ENCODE assay signal across 15 cellular contexts in the genomic region with DNA sequence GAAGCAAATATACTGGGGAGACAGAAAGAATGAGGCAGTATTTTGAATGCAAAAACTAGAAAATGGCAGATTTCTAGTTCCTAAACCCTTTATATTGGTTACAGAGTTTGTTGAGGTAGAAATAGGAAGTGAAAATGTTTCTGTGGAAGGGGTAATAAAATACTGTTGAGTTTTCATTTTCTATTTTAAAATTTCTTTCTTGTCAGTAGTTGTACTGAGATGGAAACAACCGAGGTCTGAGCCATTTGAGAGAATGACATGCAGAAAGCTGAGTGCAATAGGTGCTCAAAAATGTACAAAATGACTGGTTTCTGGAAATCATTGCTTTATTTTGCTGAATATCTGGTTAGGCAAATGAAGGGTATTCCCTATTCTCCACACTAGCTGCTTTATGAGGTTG.
A peak's percentile ranks its signal among the peaks of the same experiment; 100 is the strongest.
DNase-seq lines count a peak whose midpoint lies in the region; ATAC-seq, FAIRE-seq and TF ChIP-seq lines count a peak whose summit lies in the region.
"Had no signal": no experiment of that assay in that cellular context is flagged by ENCODE, and none has a peak within 500 bp of the region (broad histone marks: within the 10 kb centered on the region; RNA-seq: fewer than 3 reads in every experiment).

No MANE protein-coding gene starts in this region.

- no peak overlapping the region for H3K27ac ChIP-seq in caudate nucleus (ENCODE audit: low read depth, low read length)
- H3K27ac ChIP-seq: esophagus muscularis mucosa, upper lobe of right lung had no signal

- POLR2A ChIA-PET in activated B cell treated with CpG ODN at 0.5 μM for 24 hours (lab: Charles Lee): no interaction called here

- CTCF ChIA-PET in activated B cell treated with CpG ODN at 0.5 μM for 24 hours (lab: Charles Lee): no interaction called here

- TF ChIP-seq CTCF in activated B cell treated with CpG ODN at 0.5 μM for 24 hours (IDR thresholded peaks at IDR 0.05): no peak
- no peak for TF ChIP-seq CTCF in D721Med (IDR thresholded peaks at IDR 0.05; ENCODE audit: insufficient read depth, missing control alignments)
- no peak for TF ChIP-seq CTCF in natural killer cell (IDR thresholded peaks at IDR 0.05)

- H3K27ac Mint-ChIP-seq in activated B cell treated with CpG ODN at 0.5 μM for 24 hours (no peak overlapping the region), natural killer cell (no peak overlapping the region)
- H3K27ac Mint-ChIP-seq: WTC11 had no signal

- H3K9me3 Mint-ChIP-seq in activated B cell treated with CpG ODN at 0.5 μM for 24 hours (no peaks in the 10 kb centered on the region), natural killer cell (peaks cover 9 to 23% of the 10 kb centered on the region in 2 donors)

- ATAC-seq in GM19025 (IDR thresholded peaks at IDR 0.05; ENCODE audit: low read depth, unreplicated experiment) (peak; percentile 97), GM21737 (IDR thresholded peaks at IDR 0.05; ENCODE audit: unreplicated experiment) (peak; percentile 97), HG03135 (IDR thresholded peaks at IDR 0.05; ENCODE audit: unreplicated experiment) (peak; percentile 98), activated B cell treated with CpG ODN at 0.5 μM for 24 hours (ENCODE audit: low read depth) (peak; percentile 34), natural killer cell (no peak)
- ATAC-seq: right cardiac atrium, upper lobe of right lung, WTC11 had no signal

- intact Hi-C loops in activated B cell treated with CpG ODN at 0.5 μM for 24 hours (cut with micrococcal nuclease): no loop called here
- intact Hi-C loops in natural killer cell (cut with micrococcal nuclease): no loop called here

- peak overlapping the region; percentile 1 for H3K4me3 Mint-ChIP-seq in activated B cell treated with CpG ODN at 0.5 μM for 24 hours
- no peak overlapping the region for H3K4me3 Mint-ChIP-seq in natural killer cell
- H3K4me3 Mint-ChIP-seq: central memory CD8-positive, alpha-beta T cell; WTC11 had no signal

- no peak for FAIRE-seq in D721Med (lab: Jason Lieb, UNC)

- peaks cover 9% of the 10 kb centered on the region for H3K4me1 Mint-ChIP-seq in activated B cell treated with CpG ODN at 0.5 μM for 24 hours
- H3K4me1 Mint-ChIP-seq in natural killer cell: no peaks in the 10 kb centered on the region
- H3K4me1 Mint-ChIP-seq: central memory CD8-positive, alpha-beta T cell; WTC11 had no signal

- DNase-seq in activated B cell treated with CpG ODN at 0.5 μM for 24 hours (no peak), D721Med (ENCODE audit: insufficient read length, low spot score) (no peak), DMS114 treated with DMSO at 0.1 percent for 48 hours (lab: John Stamatoyannopoulos, UW; ENCODE audit: unreplicated experiment) (no peak), natural killer cell (no peak), caudate nucleus (lab: John Stamatoyannopoulos, UW) (no peak)
- DNase-seq: Caco-2, NCI-H2029, right cardiac atrium, upper lobe of right lung had no signal

- H3K27me3 Mint-ChIP-seq in activated B cell treated with CpG ODN at 0.5 μM for 24 hours: no peaks in the 10 kb centered on the region
- H3K27me3 Mint-ChIP-seq in natural killer cell (ENCODE audit: low read depth in 2 of 2): no peaks in the 10 kb centered on the region
- H3K27me3 Mint-ChIP-seq: central memory CD8-positive, alpha-beta T cell had no signal

- no peaks in the 10 kb centered on the region for H3K36me3 Mint-ChIP-seq in activated B cell treated with CpG ODN at 0.5 μM for 24 hours (ENCODE audit: low read depth)
- H3K36me3 Mint-ChIP-seq in natural killer cell: peaks cover 6% of the 10 kb centered on the region

Comparison
In these comparisons a context has a peak if more than half of its experiments do, and no peak if none do; other contexts are left out.
1. ATAC-seq: peak in GM19025 (single experiment), GM21737 (single experiment), HG03135 (single experiment) and activated B cell treated with CpG ODN at 0.5 μM for 24 hours (single experiment); none in natural killer cell (0 of 3).